ENCODE assay signal across 16 cellular contexts in the genomic region with DNA sequence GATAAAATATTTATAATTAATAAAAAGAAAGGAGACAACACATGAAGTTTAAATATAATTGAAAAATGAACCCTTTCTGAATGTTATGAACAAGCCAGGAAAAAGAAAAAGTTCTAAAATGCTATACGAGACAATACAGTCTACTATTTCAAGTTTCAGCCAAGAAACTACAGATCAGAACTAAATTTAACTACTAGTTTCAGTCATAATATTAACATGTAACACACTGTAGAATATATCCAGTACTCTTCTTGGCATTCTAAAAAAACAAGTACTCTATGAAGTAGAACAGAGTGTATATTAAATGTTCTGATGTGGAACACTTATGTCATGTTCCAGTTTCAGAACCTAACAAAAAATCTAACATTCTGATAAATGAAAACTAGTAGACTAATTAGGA.
DNase-seq lines count a peak whose midpoint lies in the region; ATAC-seq, FAIRE-seq and TF ChIP-seq lines count a peak whose summit lies in the region.
"Had no signal": no experiment of that assay in that cellular context is flagged by ENCODE, and none has a peak within 500 bp of the region (broad histone marks: within the 10 kb centered on the region; RNA-seq: fewer than 3 reads in every experiment).

No MANE protein-coding gene starts in this region.

- no peaks in the 10 kb centered on the region for H3K9me3 ChIP-seq in pancreas
- H3K9me3 ChIP-seq: BLaER1 treated with 17β-estradiol and CSF1 and Interleukin-3, amounts not matched to agents 10 nM and 100 nM had no signal

- ATAC-seq in GM18870 (IDR thresholded peaks at IDR 0.05; ENCODE audit: unreplicated experiment) (peak; percentile 41), pancreas (no peak), GM19328 (IDR thresholded peaks at IDR 0.05; ENCODE audit: unreplicated experiment) (no peak)
- ATAC-seq: GM23338 had no signal

- WGBS in pancreas, 2 donors = 60 to 82% methylated on average over 1 of the region's 1 CpG

- no peak for DNase-seq in coronary artery (ENCODE audit: low spot score)
- no peak for DNase-seq in pancreas
- DNase-seq in inferior parietal cortex (ENCODE audit: extremely low spot score) = no peak
- no peak for DNase-seq in HPDE6-E6E7 (ENCODE audit: extremely low spot score)
- DNase-seq in substantia nigra (lab: John Stamatoyannopoulos, UW) = no peak
- DNase-seq: ACHN; Calu3; CD4-positive, CD25-positive, alpha-beta regulatory T cell; DMS79; H7; KG1 had no signal

- no peak for TF ChIP-seq CTCF in coronary artery (IDR thresholded peaks at IDR 0.05)
- no peak for TF ChIP-seq CTCF in pancreas (IDR thresholded peaks at IDR 0.05)

- intact Hi-C loops in pancreas (cut with DNase I) = no loop called here

- H3K4me1 ChIP-seq in pancreas = no peaks in the 10 kb centered on the region
- H3K4me1 ChIP-seq: BLaER1 treated with 17β-estradiol and CSF1 and Interleukin-3, amounts not matched to agents 10 nM and 100 nM had no signal

- H3K36me3 ChIP-seq in pancreas = no peaks in the 10 kb centered on the region
- H3K36me3 ChIP-seq: BLaER1 treated with 17β-estradiol and CSF1 and Interleukin-3, amounts not matched to agents 10 nM and 100 nM had no signal

- no peaks in the 10 kb centered on the region for H3K27me3 ChIP-seq in pancreas
- H3K27me3 ChIP-seq: BLaER1 treated with 17β-estradiol and CSF1 and Interleukin-3, amounts not matched to agents 10 nM and 100 nM had no signal

- H3K4me3 ChIP-seq in coronary artery = peak overlapping the region; percentile 52
- H3K4me3 ChIP-seq in pancreas = no peak overlapping the region
- H3K4me3 ChIP-seq: BLaER1 treated with 17β-estradiol and CSF1 and Interleukin-3, amounts not matched to agents 10 nM and 100 nM; GM23338 had no signal

- H3K27ac ChIP-seq in coronary artery (no peak overlapping the region), pancreas (no peak overlapping the region), substantia nigra (ENCODE audit: low read depth, low read length, poor library complexity, severe bottlenecking) (no peak overlapping the region)
- H3K27ac ChIP-seq: BLaER1 treated with 17β-estradiol and CSF1 and Interleukin-3, amounts not matched to agents 10 nM and 100 nM had no signal

- peak; percentile 63 for FAIRE-seq in pancreas (lab: Jason Lieb, UNC)
- FAIRE-seq: GM12892 had no signal
